8 cellular contexts compared by ENCODE assay signal in the genomic region with DNA sequence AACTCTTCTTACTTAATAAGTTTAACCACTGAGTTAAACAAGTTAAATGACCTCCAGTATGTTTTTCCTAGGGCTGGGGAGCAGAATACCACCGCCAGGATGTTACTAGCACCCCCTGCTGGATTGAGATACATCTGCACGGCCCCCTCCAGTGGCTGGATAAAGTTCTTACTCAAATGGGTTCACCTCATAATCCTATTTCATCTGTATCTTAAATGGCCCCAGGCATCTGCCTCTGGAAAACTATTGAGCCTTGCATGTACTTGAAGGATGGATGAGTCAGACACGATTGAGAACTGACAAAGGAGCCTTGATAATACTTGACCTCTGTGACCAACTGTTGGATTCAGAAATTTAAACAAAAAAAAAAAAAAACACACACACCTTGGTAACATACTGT.
DNase-seq lines count a peak whose midpoint lies in the region; ATAC-seq, FAIRE-seq and TF ChIP-seq lines count a peak whose summit lies in the region.

No MANE protein-coding gene starts in this region.

- H3K27ac Mint-ChIP-seq in endothelial cell (ENCODE audit: unreplicated experiment): no peak overlapping the region

- peaks cover 8% of the 10 kb centered on the region for H3K4me1 Mint-ChIP-seq in endothelial cell (ENCODE audit: unreplicated experiment)

- peaks cover under 1% of the 10 kb centered on the region for H3K9me3 Mint-ChIP-seq in endothelial cell (ENCODE audit: unreplicated experiment)

- TF ChIP-seq CTCF in endothelial cell (IDR thresholded peaks at IDR 0.05; ENCODE audit: unreplicated experiment): peak; percentile 81

- ATAC-seq in HG03045 (IDR thresholded peaks at IDR 0.05; ENCODE audit: unreplicated experiment): peak; percentile 82

- DNase-seq in AG08395 (ENCODE audit: low spot score) (peak; percentile 84), GM18507 (ENCODE audit: extremely low spot score, insufficient read length, low read depth) (peak; percentile 12), NCI-H446 treated with DMSO at 0.1 percent for 48 hours (lab: John Stamatoyannopoulos, UW) (peak; percentile 38), endothelial cell (ENCODE audit: low spot score) (peak; percentile 56), mucosa of gallbladder (ENCODE audit: low spot score) (peak; percentile 27), substantia nigra (lab: John Stamatoyannopoulos, UW) (peak in 35 of 49 donors; percentile 2 to 50 (median 20))
- DNase-seq in activated CD4-positive, alpha-beta T cell treated with anti-CD3 and anti-CD28 coated beads, Interleukin-2, amount 50 U/mL, for 48 hours: peak; percentile 44 to 62

- peaks cover 49% of the 10 kb centered on the region for H3K36me3 Mint-ChIP-seq in endothelial cell (ENCODE audit: low read depth, unreplicated experiment)

- H3K4me3 Mint-ChIP-seq in endothelial cell (ENCODE audit: unreplicated experiment): no peak overlapping the region

- no peak overlapping the region for H3K27ac ChIP-seq in substantia nigra (ENCODE audit: low read depth, low read length, poor library complexity, severe bottlenecking)

- FAIRE-seq in GM18507 (lab: Jason Lieb, UNC): peak; percentile 86

- peaks cover 5% of the 10 kb centered on the region for H3K27me3 Mint-ChIP-seq in endothelial cell (ENCODE audit: unreplicated experiment)

Comparison
In these comparisons a context has a peak if more than half of its experiments do, and no peak if none do; other contexts are left out.
1. DNase-seq: peak in every context shown above with its lines; median percentile 84 in AG08395; 56 in endothelial cell; 53 in activated CD4-positive, alpha-beta T cell treated with anti-CD3 and anti-CD28 coated beads, Interleukin-2, amount 50 U/mL, for 48 hours; 38 in NCI-H446 treated with DMSO at 0.1 percent for 48 hours; 27 in mucosa of gallbladder; 20 in substantia nigra; 12 in GM18507.